ENCODE assay signal across 1 cellular context in the genomic region with DNA sequence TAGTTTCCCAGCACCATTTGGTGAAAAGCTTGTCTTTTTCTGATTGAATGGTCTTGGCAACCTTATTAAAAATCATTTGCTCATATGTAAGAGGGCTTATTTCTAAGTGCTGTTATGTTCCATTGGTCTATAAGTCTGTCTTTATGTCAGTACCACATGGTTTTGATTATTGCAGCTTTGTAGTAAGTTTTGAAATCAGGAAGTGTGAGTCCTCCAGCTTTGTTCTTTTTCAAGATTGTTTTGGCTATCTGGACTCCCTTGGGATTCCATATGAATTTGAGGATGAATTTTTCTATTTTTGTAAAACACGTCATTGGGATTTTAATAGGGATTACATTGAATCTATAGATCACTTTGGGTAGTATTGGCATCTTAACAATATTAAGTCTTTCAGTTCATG.
TF ChIP-seq lines count a peak whose summit lies in the region.

No MANE protein-coding gene starts in this region.

TF ChIP-seq in GM12878, 131 proteins besides CTCF, POLR2A, EP300 and RAD21:
- peak; percentile 35; the same call in 1 of the 2 replicates for TF ChIP-seq SMARCA5 (IDR thresholded peaks at IDR 0.05)
- peak; percentile 31 for TF ChIP-seq MEF2B (IDR thresholded peaks at IDR 0.05; ENCODE audit: partially characterized antibody, poor library complexity, severe bottlenecking)
- TF ChIP-seq SUZ12 (IDR thresholded peaks at IDR 0.05; ENCODE audit: unreplicated experiment), result no peak
- TF ChIP-seq, protein P1, sequence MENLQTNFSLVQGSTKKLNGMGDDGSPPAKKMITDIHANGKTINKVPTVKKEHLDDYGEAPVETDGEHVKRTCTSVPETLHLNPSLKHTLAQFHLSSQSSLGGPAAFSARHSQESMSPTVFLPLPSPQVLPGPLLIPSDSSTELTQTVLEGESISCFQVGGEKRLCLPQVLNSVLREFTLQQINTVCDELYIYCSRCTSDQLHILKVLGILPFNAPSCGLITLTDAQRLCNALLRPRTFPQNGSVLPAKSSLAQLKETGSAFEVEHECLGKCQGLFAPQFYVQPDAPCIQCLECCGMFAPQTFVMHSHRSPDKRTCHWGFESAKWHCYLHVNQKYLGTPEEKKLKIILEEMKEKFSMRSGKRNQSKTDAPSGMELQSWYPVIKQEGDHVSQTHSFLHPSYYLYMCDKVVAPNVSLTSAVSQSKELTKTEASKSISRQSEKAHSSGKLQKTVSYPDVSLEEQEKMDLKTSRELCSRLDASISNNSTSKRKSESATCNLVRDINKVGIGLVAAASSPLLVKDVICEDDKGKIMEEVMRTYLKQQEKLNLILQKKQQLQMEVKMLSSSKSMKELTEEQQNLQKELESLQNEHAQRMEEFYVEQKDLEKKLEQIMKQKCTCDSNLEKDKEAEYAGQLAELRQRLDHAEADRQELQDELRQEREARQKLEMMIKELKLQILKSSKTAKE (IDR thresholded peaks at IDR 0.05; ENCODE audit: low read depth, poor library complexity, severe bottlenecking), result no peak
